28 cellular contexts compared by ENCODE assay signal in the genomic region with DNA sequence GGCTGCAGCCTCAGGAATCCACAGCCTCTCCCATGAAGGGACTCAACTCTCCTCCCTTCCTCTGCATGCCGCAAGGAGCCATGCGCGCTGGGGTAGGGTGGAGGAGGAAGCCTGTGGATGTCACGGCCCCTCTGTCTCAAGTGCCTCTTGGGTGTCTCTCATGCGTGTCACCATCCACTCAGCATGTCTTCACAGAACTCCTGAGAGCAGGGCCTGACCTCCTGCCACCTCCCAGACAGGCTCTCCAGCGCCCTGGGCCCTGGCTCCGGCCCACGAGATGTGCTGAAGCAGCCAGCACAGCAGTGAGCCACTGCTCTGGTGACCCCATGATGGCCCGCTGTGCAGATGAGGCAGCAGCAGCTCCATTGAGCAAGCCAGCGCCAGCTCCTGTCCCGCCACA. TPM values are rescaled to one million over a fixed set of nuclear protein-coding genes. Genes with fewer than 3 reads are reported as not detected.
"Had no signal": no experiment of that assay in that cellular context is flagged by ENCODE, and none has a peak within 500 bp of the region (broad histone marks: within the 10 kb centered on the region; RNA-seq: fewer than 3 reads in every experiment).

No MANE protein-coding gene starts in this region.

- H3K27me3 ChIP-seq: adrenal gland had no signal

- DNase-seq: activated CD4-positive, alpha-beta memory T cell treated with anti-CD3 and anti-CD28 coated beads, Interleukin-2, amount 10 ng/mL, durations not matched to agents 7 days and 5 days; activated CD4-positive, alpha-beta T cell treated with anti-CD3 and anti-CD28 coated beads for 36 hours; activated CD4-positive, alpha-beta T cell treated with anti-CD3 and anti-CD28 coated beads, Interleukin-2, amount 50 U/mL, for 1 hour; activated gamma-delta T cell treated with Interleukin-2 at 50 U/mL for 16 hours; activated naive CD4-positive, alpha-beta T cell treated with anti-CD3 and anti-CD28 coated beads, Interleukin-2, amount 10 ng/mL, durations not matched to agents 7 days and 5 days; activated naive CD8-positive, alpha-beta T cell treated with anti-CD3 and anti-CD28 coated beads, Interleukin-2, amount 10 ng/mL, durations not matched to agents 7 days and 5 days; activated T-cell treated with anti-CD3 and anti-CD28 coated beads, Interleukin-2, amount 50 U/mL, for 72 hours; adrenal gland; anterior cingulate cortex; Kasumi-1; KBM-7; NCI-H1048; NCI-H146; NCI-H2029; NCI-H2107; NCI-H446 treated with DMSO at 0.1 percent for 48 hours; NK-92 treated with Interleukin-12 subunit alpha and Interleukin-12 subunit beta, amount 100 ng/mL, for 24 hours; OCI-M1; RPMI8226; T-helper 1 cell; WERI-Rb-1 had no signal

- H3K36me3 ChIP-seq: adrenal gland, WERI-Rb-1 had no signal

- H3K4me1 ChIP-seq: adrenal gland had no signal

- H3K9me3 ChIP-seq: adrenal gland had no signal

- H3K4me3 ChIP-seq: adrenal gland, SK-N-MC had no signal

- H3K27ac ChIP-seq: adrenal gland, SK-N-MC, WERI-Rb-1 had no signal

RNA-seq across cellular contexts. Expression of gene SPACA7, which starts 25.9 kb away (rescaled TPM):
- total RNA-seq: activated CD4-positive, alpha-beta memory T cell treated with anti-CD3 and anti-CD28 coated beads, Interleukin-2, amount 10 ng/mL, durations not matched to agents 7 days and 5 days; activated CD4-positive, alpha-beta T cell treated with anti-CD3 and anti-CD28 coated beads for 36 hours; activated CD8-positive, alpha-beta memory T cell treated with anti-CD3 and anti-CD28 coated beads for 36 hours; activated naive CD8-positive, alpha-beta T cell treated with anti-CD3 and anti-CD28 coated beads, Interleukin-2, amount 10 ng/mL, durations not matched to agents 7 days and 5 days; activated T-cell treated with anti-CD3 and anti-CD28 coated beads, Interleukin-2, amount 50 U/mL, for 72 hours; activated T-helper 2 cell treated with anti-CD3 and anti-CD28 coated beads, Interferon-gamma antibody, Interleukin-2, Interleukin-4, amounts not matched to agents 10 μg/mL and 5 μg/mL and 100 μg/mL, durations not matched to agents 14 hours and 24 hours and 36 hours; adrenal gland; cardiac septum; M059J; Right ventricle myocardium inferior; T-helper 2 cell treated with Interferon-gamma antibody and Interleukin-4, amounts not matched to agents 100 ng/mL and 5 ng/mL, for 36 hours had no signal
- polyA plus RNA-seq: adrenal gland had no signal
